Comparison of ENCODE assay signal across 2 cellular contexts in the genomic region with DNA sequence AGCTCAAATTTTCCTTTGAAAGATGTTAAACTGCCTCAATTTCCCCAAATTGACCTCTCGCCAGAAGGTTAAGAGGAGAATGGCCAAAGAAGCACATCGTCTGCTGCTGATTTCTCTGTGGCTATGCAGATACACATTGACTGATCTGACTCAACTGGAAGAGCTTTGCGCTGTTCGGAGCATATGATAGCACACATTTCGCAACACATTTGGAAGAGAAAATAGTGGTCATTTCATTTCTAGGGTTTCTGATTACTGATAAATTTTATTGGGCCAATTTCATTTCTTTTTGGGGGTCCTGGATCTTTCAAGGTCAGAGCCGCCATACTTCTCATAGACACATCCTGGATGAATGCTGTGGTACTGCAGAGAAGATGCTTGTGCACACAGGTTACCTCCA.
TF ChIP-seq lines count a peak whose summit lies in the region.

No MANE protein-coding gene starts in this region.

TF ChIP-seq in HepG2, 621 proteins besides CTCF, POLR2A, EP300 and RAD21:
- TF ChIP-seq ZZZ3 (CRISPR knock-in tag; IDR thresholded peaks at IDR 0.05; ENCODE audit: borderline replicate concordance) = no peak
- TF ChIP-seq CEBPB (IDR thresholded peaks at IDR 0.05; ENCODE audit: borderline replicate concordance, low read depth, low read length) = peak; percentile 44; the same call in 1 of the 2 replicates

TF ChIP-seq in IMR-90, 13 proteins besides CTCF, POLR2A, EP300 and RAD21:
- TF ChIP-seq CEBPB (IDR thresholded peaks at IDR 0.05; ENCODE audit: low read depth, low read length) = peak; percentile 30; the same call in 1 of the 2 replicates
- TF ChIP-seq RFX5 (IDR thresholded peaks at IDR 0.05; ENCODE audit: low read depth, low read length) = no peak
